In the genomic region with DNA sequence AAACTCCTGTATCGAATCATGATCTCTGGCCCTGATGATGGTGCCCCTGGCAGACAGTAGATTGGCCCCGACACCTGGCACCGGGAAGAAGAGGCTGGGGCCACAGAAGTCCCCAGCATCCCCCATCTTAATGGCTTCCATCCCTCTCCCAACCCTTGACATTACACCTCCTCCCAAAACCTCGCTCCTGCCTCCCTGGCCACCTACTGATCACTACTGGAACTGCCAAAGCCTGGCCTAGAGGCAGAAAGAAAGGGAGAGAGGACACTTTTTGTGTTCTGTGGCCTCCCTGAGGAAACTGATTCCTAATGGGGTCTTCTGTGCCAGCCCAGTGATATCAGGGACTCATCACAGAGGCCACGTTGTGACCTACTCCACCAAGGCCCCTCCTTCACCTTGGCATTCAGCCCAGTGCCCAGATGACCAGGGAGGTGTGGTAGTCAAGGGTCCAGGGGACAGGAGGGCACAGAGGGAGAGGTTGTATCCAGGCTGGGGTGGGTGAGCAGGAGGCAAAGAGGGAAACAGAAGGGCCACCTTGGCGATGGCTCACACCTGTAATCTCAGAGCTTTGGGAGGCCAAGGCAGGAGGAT, we compare ENCODE assay signal across 9 cellular contexts. TPM values are rescaled to one million over a fixed set of nuclear protein-coding genes. Genes with fewer than 3 reads are reported as not detected.
DNase-seq lines count a peak whose midpoint lies in the region; ATAC-seq and TF ChIP-seq lines count a peak whose summit lies in the region.
"Had no signal": no experiment of that assay in that cellular context is flagged by ENCODE, and none has a peak within 500 bp of the region (broad histone marks: within the 10 kb centered on the region; RNA-seq: fewer than 3 reads in every experiment).

No MANE protein-coding gene starts in this region.

- intact Hi-C loops in colonic mucosa (cut with DNase I): no loop called here

- H3K36me3 Mint-ChIP-seq in mesothelial cell of epicardium: no peaks in the 10 kb centered on the region
- H3K36me3 Mint-ChIP-seq: activated naive CD4-positive, alpha-beta T cell treated with anti-CD3 and anti-CD28 coated beads, Interleukin-2, amount 50 U/mL, for 72 hours had no signal

- no peak for ATAC-seq in GM18511 (IDR thresholded peaks at IDR 0.05; ENCODE audit: unreplicated experiment)

- H3K4me3 Mint-ChIP-seq in mesothelial cell of epicardium: no peak overlapping the region

- H3K36me3 ChIP-seq in colonic mucosa: no peaks in the 10 kb centered on the region

- no peak overlapping the region for H3K27ac Mint-ChIP-seq in mesothelial cell of epicardium
- H3K27ac Mint-ChIP-seq: activated naive CD4-positive, alpha-beta T cell treated with anti-CD3 and anti-CD28 coated beads, Interleukin-2, amount 50 U/mL, for 72 hours had no signal

- no peak overlapping the region for H3K27ac ChIP-seq in colonic mucosa

- no peak overlapping the region for H3K9ac ChIP-seq in colonic mucosa (ENCODE audit: low read depth in 2 of 2, low read length in 2 of 2)

- H3K4me3 ChIP-seq in colonic mucosa: no peak overlapping the region

- TF ChIP-seq CTCF in colonic mucosa (IDR thresholded peaks at IDR 0.05) (peak; percentile 36), mesothelial cell of epicardium (IDR thresholded peaks at IDR 0.05; ENCODE audit: unreplicated experiment) (no peak)

- DNase-seq in activated T-cell treated with anti-CD3 and anti-CD28 coated beads for 48 hours (ENCODE audit: low read depth) (peak; percentile 9), activated T-cell treated with anti-CD3 and anti-CD28 coated beads for 4 hours (no peak), RPMI8226 (peak; percentile 44), colonic mucosa (no peak), mesothelial cell of epicardium (ENCODE audit: low spot score in 2 of 2, unreplicated experiment in 2 of 2) (no peak), kidney tubule cell (ENCODE audit: low spot score) (no peak)
- DNase-seq in stimulated activated CD4-positive, alpha-beta T cell treated with anti-CD3 and anti-CD28 coated beads, Interleukin-12 subunit alpha, Interleukin-12 subunit beta, amount 100 ng/mL, for 4 hours: peak; percentile 23

- H3K4me1 Mint-ChIP-seq in mesothelial cell of epicardium: no peaks in the 10 kb centered on the region

- peaks cover 4% of the 10 kb centered on the region for H3K9me3 Mint-ChIP-seq in mesothelial cell of epicardium
- H3K9me3 Mint-ChIP-seq: activated naive CD4-positive, alpha-beta T cell treated with anti-CD3 and anti-CD28 coated beads, Interleukin-2, amount 50 U/mL, for 72 hours had no signal

- no peaks in the 10 kb centered on the region for H3K27me3 ChIP-seq in colonic mucosa

- H3K27me3 Mint-ChIP-seq in mesothelial cell of epicardium (ENCODE audit: low read depth): no peaks in the 10 kb centered on the region

- H3K9me3 ChIP-seq in colonic mucosa: no peaks in the 10 kb centered on the region

- no peaks in the 10 kb centered on the region for H3K4me1 ChIP-seq in colonic mucosa

RNA-seq across cellular contexts. Expression of gene C20orf173, which starts 6.1 kb away (rescaled TPM):
- total RNA-seq in colonic mucosa (not detected), mesothelial cell of epicardium (not detected in 3 replicates)
- total RNA-seq: activated naive CD4-positive, alpha-beta T cell treated with anti-CD3 and anti-CD28 coated beads, Interleukin-2, amount 50 U/mL, for 72 hours had no signal

RNA-seq across cellular contexts. Expression of gene ERGIC3, which starts 18.5 kb away (rescaled TPM):
- total RNA-seq in colonic mucosa (100 to 1,000 TPM; 233 to 270 TPM), mesothelial cell of epicardium (253 to 258 TPM (median 255 TPM) in 3 replicates)

Comparison
In these comparisons a context has a peak if more than half of its experiments do, and no peak if none do; other contexts are left out.
1. DNase-seq: peak in activated T-cell treated with anti-CD3 and anti-CD28 coated beads for 48 hours (single experiment), RPMI8226 (single experiment) and stimulated activated CD4-positive, alpha-beta T cell treated with anti-CD3 and anti-CD28 coated beads, Interleukin-12 subunit alpha, Interleukin-12 subunit beta, amount 100 ng/mL, for 4 hours (single experiment); none in activated T-cell treated with anti-CD3 and anti-CD28 coated beads for 4 hours (single experiment), colonic mucosa (single experiment), mesothelial cell of epicardium (0 of 2) and kidney tubule cell (single experiment).